15 cellular contexts compared by ENCODE assay signal in genomic region chr5:165786073-165786472, GRCh38.
DNase-seq lines count a peak whose midpoint lies in the region; ATAC-seq and TF ChIP-seq lines count a peak whose summit lies in the region.
"Had no signal": no experiment of that assay in that cellular context is flagged by ENCODE, and none has a peak within 500 bp of the region (broad histone marks: within the 10 kb centered on the region; RNA-seq: fewer than 3 reads in every experiment).

No MANE protein-coding gene starts in this region.

- DNase-seq in DND-41 (no peak), PC-3 (no peak), mucosa of descending colon (no peak)
- DNase-seq: CD4-positive, alpha-beta T cell; CD8-positive, alpha-beta memory T cell; DMS 273 treated with DMSO at 0.1 percent for 48 hours; DMS79; GF-D8; GM23248; H9 had no signal

- H3K4me2 ChIP-seq in DND-41 (ENCODE audit: insufficient read depth, low read length): no peak overlapping the region
- H3K4me2 ChIP-seq in PC-3 (ENCODE audit: low read length): no peak overlapping the region
- H3K4me2 ChIP-seq: BLaER1 had no signal

- peaks cover 30% of the 10 kb centered on the region for H3K4me1 ChIP-seq in DND-41 (ENCODE audit: insufficient read depth, low read length)
- no peaks in the 10 kb centered on the region; the same call in 1 of the 2 replicates for H3K4me1 ChIP-seq in PC-3 (ENCODE audit: insufficient read depth, low read length)
- H3K4me1 ChIP-seq in mucosa of descending colon (ENCODE audit: low read depth): no peaks in the 10 kb centered on the region
- H3K4me1 ChIP-seq: BLaER1 had no signal

- H3K27me3 ChIP-seq in DND-41 (ENCODE audit: insufficient read depth, low read length, poor library complexity) (no peaks in the 10 kb centered on the region), PC-3 (ENCODE audit: low read length) (no peaks in the 10 kb centered on the region)
- H3K27me3 ChIP-seq: BLaER1 had no signal

- H3K27ac ChIP-seq in DND-41 (ENCODE audit: low read length) (peak overlapping the region; percentile 25; the same call in 1 of the 2 replicates), PC-3 (ENCODE audit: low read length) (no peak overlapping the region)
- H3K27ac ChIP-seq: BLaER1, GM23248 had no signal

- H3K79me2 ChIP-seq in DND-41 (ENCODE audit: insufficient read depth, low read length) (no peaks in the 10 kb centered on the region), PC-3 (ENCODE audit: low read length) (no peaks in the 10 kb centered on the region)

- H3K36me3 ChIP-seq in DND-41 (ENCODE audit: insufficient read depth, low read length) (no peaks in the 10 kb centered on the region), PC-3 (ENCODE audit: low read depth, low read length) (no peaks in the 10 kb centered on the region), mucosa of descending colon (ENCODE audit: low read depth) (no peaks in the 10 kb centered on the region)
- H3K36me3 ChIP-seq: BLaER1 had no signal

- H3K4me3 ChIP-seq in DND-41 (ENCODE audit: low read depth in 1 of 2, low read length in 2 of 2): no peak overlapping the region
- H3K4me3 ChIP-seq in PC-3 (ENCODE audit: low read length): no peak overlapping the region
- no peak overlapping the region for H3K4me3 ChIP-seq in mucosa of descending colon
- H3K4me3 ChIP-seq: BLaER1, GM23248 had no signal

- CTCF ChIA-PET in PC-3 (lab: Charles Lee): no interaction called here

- intact Hi-C loops in PC-3 (cut with micrococcal nuclease): loop anchor here (10.0 kb wide), 1 partner anchor 151 kb away; no protein-coding TSS in a partner anchor
- intact Hi-C loops in mucosa of descending colon (cut with DNase I, micrococcal nuclease): no loop called here

- BruUV-seq in PC-3 (replicated peaks; lab: Mats Ljungman, UMichigan): no TSS peak

- peaks cover 8% of the 10 kb centered on the region for H3K9me3 ChIP-seq in DND-41 (ENCODE audit: insufficient read depth, low read length, severe bottlenecking)
- H3K9me3 ChIP-seq in PC-3 (ENCODE audit: low read length): no peaks in the 10 kb centered on the region
- no peaks in the 10 kb centered on the region for H3K9me3 ChIP-seq in mucosa of descending colon
- H3K9me3 ChIP-seq: BLaER1 had no signal

- POLR2A ChIA-PET in PC-3 (lab: Charles Lee; ENCODE audit: unreplicated experiment): no interaction called here

- H3K9me2 ChIP-seq in PC-3 (replicated peaks; ENCODE audit: low read length): no peaks in the 10 kb centered on the region

- no peaks in the 10 kb centered on the region for H3F3A ChIP-seq in PC-3 (ENCODE audit: low read length, unreplicated experiment)

- H3K9ac ChIP-seq in DND-41 (ENCODE audit: low read depth, low read length) (no peak overlapping the region), PC-3 (ENCODE audit: low read length) (no peak overlapping the region)
- H3K9ac ChIP-seq: BLaER1, GM23248 had no signal

- no peak for ATAC-seq in DND-41 (ENCODE audit: insufficient read depth, low read depth)
- ATAC-seq in PC-3: peak; percentile 20; the same call in 1 of the 2 replicates
- ATAC-seq in mucosa of descending colon: peak; percentile 32
- no peak for ATAC-seq in GM21619 (IDR thresholded peaks at IDR 0.05; ENCODE audit: unreplicated experiment)
- no peak for ATAC-seq in GM21526 (IDR thresholded peaks at IDR 0.05; ENCODE audit: low FRiP score, unreplicated experiment)
- no peak for ATAC-seq in HG02885 (IDR thresholded peaks at IDR 0.05; ENCODE audit: poor library complexity, unreplicated experiment)
- ATAC-seq: HCT116 had no signal

- H2AFZ ChIP-seq in DND-41 (ENCODE audit: low read depth, low read length): no peak overlapping the region
- no peak overlapping the region for H2AFZ ChIP-seq in PC-3 (ENCODE audit: low read length)
- H2AFZ ChIP-seq: GM23248 had no signal

- H4K20me1 ChIP-seq in DND-41 (ENCODE audit: insufficient read depth, low read length): no peaks in the 10 kb centered on the region
- H4K20me1 ChIP-seq in PC-3 (ENCODE audit: low read length): no peaks in the 10 kb centered on the region
- H4K20me1 ChIP-seq: BLaER1 had no signal

- no peak for TF ChIP-seq CTCF in DND-41 (IDR thresholded peaks at IDR 0.05; ENCODE audit: borderline replicate concordance, extremely low read depth, low read length, poor library complexity, severe bottlenecking)
- TF ChIP-seq CTCF in PC-3 (conservative IDR thresholded peaks at IDR 0.05; ENCODE audit: low read depth, low read length): no peak
- no peak for TF ChIP-seq CTCF in mucosa of descending colon (IDR thresholded peaks at IDR 0.05)

Comparison
In these comparisons a context has a peak if more than half of its experiments do, and no peak if none do; other contexts are left out.
1. ATAC-seq: peak in PC-3 (single experiment) and mucosa of descending colon (single experiment); none in DND-41 (single experiment), GM21619 (single experiment), GM21526 (single experiment) and HG02885 (single experiment).